ENCODE assay signal across 8 cellular contexts in the genomic region with DNA sequence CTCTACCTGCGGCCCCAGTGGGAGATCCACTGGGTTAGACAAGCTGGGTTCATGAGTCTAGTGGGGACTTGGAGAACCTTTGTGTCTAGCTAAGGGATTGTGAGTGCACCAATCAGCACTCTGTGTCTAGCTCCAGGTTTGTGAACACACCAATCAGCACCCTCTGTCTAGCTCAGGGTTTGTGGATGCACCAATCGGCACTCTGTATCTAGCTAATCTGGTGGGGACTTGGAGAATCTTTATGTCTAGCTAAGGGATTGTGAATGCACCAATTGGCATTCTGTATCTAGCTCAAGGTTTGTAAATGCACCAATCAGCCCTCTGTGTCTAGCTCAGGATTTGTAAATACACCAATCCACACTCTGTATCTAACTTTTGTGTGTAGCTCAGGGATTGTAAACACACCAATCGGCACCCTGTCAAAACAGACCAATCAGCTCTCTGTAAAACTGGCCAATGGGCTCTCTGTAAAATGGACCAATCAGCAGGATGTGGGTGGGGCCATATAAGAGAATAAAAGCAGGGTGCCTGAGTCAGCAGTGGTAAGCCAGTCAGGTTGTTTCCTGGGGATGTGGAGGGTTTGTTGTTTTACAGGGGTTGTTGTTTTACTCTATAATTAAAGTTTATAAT. TPM values are rescaled to one million over a fixed set of nuclear protein-coding genes. Genes with fewer than 3 reads are reported as not detected.
A peak's percentile ranks its signal among the peaks of the same experiment; 100 is the strongest.
DNase-seq lines count a peak whose midpoint lies in the region; TF ChIP-seq lines count a peak whose summit lies in the region.
"Not testable (repeated sequence)": the region's sequence is repeated elsewhere in the genome, so short reads cannot be mapped to it uniquely, and the experiment has no call there.

No MANE protein-coding gene starts in this region.

- H3K4me3 Mint-ChIP-seq in CD14-positive monocyte (peak overlapping the region; percentile 34 to 78), endodermal cell (peak overlapping the region; percentile 51)

- H2AK5ac ChIP-seq in neuronal stem cell (ENCODE audit: low read depth, low read length), result not testable (repeated sequence)

- H3K36me3 ChIP-seq in HUES48 (ENCODE audit: control insufficient read depth, insufficient read depth, low read length); endodermal cell (ENCODE audit: control insufficient read depth, insufficient read depth, low read length); iPS-20b (ENCODE audit: insufficient read depth, low read depth, low read length); neuronal stem cell (replicated peaks in 1 of 2; ENCODE audit: control insufficient read depth in 2 of 2, insufficient read depth in 2 of 2, low read length in 2 of 2); subcutaneous abdominal adipose tissue (ENCODE audit: control insufficient read depth in 5 of 5, insufficient read depth in 5 of 5, low read length in 5 of 5): not testable (repeated sequence)

- H3K23ac ChIP-seq in neuronal stem cell (ENCODE audit: low read depth, low read length, poor library complexity), result not testable (repeated sequence)

- not testable (repeated sequence) for H3K4me2 ChIP-seq in neuronal stem cell (ENCODE audit: insufficient read depth, low read length, poor library complexity, severe bottlenecking)

- not testable (repeated sequence) for H3K18ac ChIP-seq in neuronal stem cell (ENCODE audit: low read length)

- H3K79me1 ChIP-seq in neuronal stem cell (ENCODE audit: low read depth, low read length), result not testable (repeated sequence)

- H3K4me1 Mint-ChIP-seq in CD14-positive monocyte (peaks cover 22% of the 10 kb centered on the region), endodermal cell (peaks cover 13% of the 10 kb centered on the region)

- not testable (repeated sequence) for H3K27me3 ChIP-seq in HUES48 (ENCODE audit: control insufficient read depth, insufficient read depth, low read length); endodermal cell (ENCODE audit: control insufficient read depth, insufficient read depth, low read length, poor library complexity, severe bottlenecking); iPS-20b (ENCODE audit: insufficient read depth, low read length); neuronal stem cell (ENCODE audit: control insufficient read depth in 3 of 3, insufficient read depth in 3 of 3, low read depth in 1 of 3, low read length in 3 of 3); subcutaneous abdominal adipose tissue (ENCODE audit: control insufficient read depth in 5 of 5, insufficient read depth in 4 of 5, low read length in 5 of 5)

- H2BK12ac ChIP-seq in neuronal stem cell (ENCODE audit: low read length), result not testable (repeated sequence)

- not testable (repeated sequence) for H3K27ac Mint-ChIP-seq in CD14-positive monocyte, endodermal cell

- H2BK120ac ChIP-seq in neuronal stem cell (ENCODE audit: low read depth, low read length), result not testable (repeated sequence)

- not testable (repeated sequence) for H3K9ac ChIP-seq in HUES48 (ENCODE audit: low read depth, low read length); endodermal cell (ENCODE audit: extremely low read depth, low read length, poor library complexity, severe bottlenecking); iPS-20b (ENCODE audit: low read depth, low read length); neuronal stem cell (ENCODE audit: low read depth, low read length, poor library complexity); subcutaneous abdominal adipose tissue (ENCODE audit: low read length in 5 of 5)

- not testable (repeated sequence) for H3K4ac ChIP-seq in neuronal stem cell (ENCODE audit: low read length)

- not testable (repeated sequence) for H3K14ac ChIP-seq in neuronal stem cell (ENCODE audit: low read length)

- peak overlapping the region; percentile 79 for H2AFZ ChIP-seq in neuronal stem cell (ENCODE audit: low read length)

- H2BK15ac ChIP-seq in neuronal stem cell (ENCODE audit: low read length), result not testable (repeated sequence)

- H3K4me3 ChIP-seq in HUES48 (ENCODE audit: low read depth, low read length) (peak overlapping the region; percentile 58), astrocyte of the cerebellum (ENCODE audit: low read depth, low read length) (peak overlapping the region; percentile 44), iPS-20b (ENCODE audit: low read length) (peak overlapping the region; percentile 40; the same call in 1 of the 2 replicates), subcutaneous abdominal adipose tissue (ENCODE audit: low read depth in 1 of 5, low read length in 5 of 5) (peak overlapping the region in 4 of 5 donors; percentile 44 to 64 (median 48))
- not testable (repeated sequence) for H3K4me3 ChIP-seq in endodermal cell (ENCODE audit: low read length); neuronal stem cell (ENCODE audit: low read length in 2 of 2)

- not testable (repeated sequence) for H3K9me3 ChIP-seq in HUES48 (ENCODE audit: control insufficient read depth, insufficient read depth, low read length); iPS-20b (ENCODE audit: insufficient read depth, low read depth, low read length); neuronal stem cell (replicated peaks in 1 of 2; ENCODE audit: control insufficient read depth in 2 of 2, insufficient read depth in 1 of 2, low read depth in 1 of 2, low read length in 2 of 2); subcutaneous abdominal adipose tissue (ENCODE audit: control insufficient read depth in 5 of 5, low read length in 5 of 5)
- peaks cover 30% of the 10 kb centered on the region for H3K9me3 ChIP-seq in endodermal cell (ENCODE audit: control insufficient read depth, low read length)

- H3K9me3 Mint-ChIP-seq in CD14-positive monocyte, result peaks cover 5 to 16% (median 15%) of the 10 kb centered on the region in 7 donors
- peaks cover 21% of the 10 kb centered on the region for H3K9me3 Mint-ChIP-seq in endodermal cell

- TF ChIP-seq CTCF in CD14-positive monocyte (IDR thresholded peaks at IDR 0.05); astrocyte of the cerebellum (IDR thresholded peaks at IDR 0.05; ENCODE audit: low read depth, low read length, missing control alignments); endodermal cell (conservative IDR thresholded peaks at IDR 0.05): not testable (repeated sequence)

- not testable (repeated sequence) for H2BK5ac ChIP-seq in neuronal stem cell (ENCODE audit: low read length)

- not testable (repeated sequence) for H3K27ac ChIP-seq in HUES48 (ENCODE audit: low read depth, low read length); endodermal cell (ENCODE audit: low read depth, low read length); iPS-20b (ENCODE audit: low read length); neuronal stem cell (replicated peaks; ENCODE audit: low read length); subcutaneous abdominal adipose tissue (ENCODE audit: low read depth, low read length)

- H4K8ac ChIP-seq in neuronal stem cell (ENCODE audit: low read depth, low read length), result not testable (repeated sequence)

- not testable (repeated sequence) for H3K36me3 Mint-ChIP-seq in CD14-positive monocyte; endodermal cell (ENCODE audit: low read depth)

- 86 to 97% methylated on average over 3 of the region's 3 CpGs for WGBS in endodermal cell (ENCODE audit: insufficient coverage in 1 of 2, insufficient read length in 1 of 2), 2 experiments
- no CpG with 5 or more reads among the region's 3 CpGs for WGBS in neuronal stem cell (ENCODE audit: extremely low coverage in 2 of 2, insufficient read length in 2 of 2, insufficient replicate concordance in 1 of 2), 2 donors

- in situ Hi-C loops in astrocyte of the cerebellum (cut with HindIII; ENCODE audit: low sequenced_read_pairs), result not testable (repeated sequence)

- not testable (repeated sequence) for DNase-seq in CD14-positive monocyte (ENCODE audit: low spot score); astrocyte of the cerebellum (ENCODE audit: low read depth); endodermal cell; neuronal stem cell (ENCODE audit: low spot score)
- DNase-seq in activated CD4-positive, alpha-beta T cell treated with anti-CD3 and anti-CD28 coated beads for 48 hours, result peak; percentile 13

- not testable (repeated sequence) for H3K4me1 ChIP-seq in HUES48 (ENCODE audit: control insufficient read depth, insufficient read depth, low read length); endodermal cell (ENCODE audit: control insufficient read depth, insufficient read depth, low read length); iPS-20b (ENCODE audit: insufficient read depth, low read length); neuronal stem cell (ENCODE audit: control insufficient read depth in 2 of 2, insufficient read depth in 1 of 2, low read depth in 1 of 2, low read length in 2 of 2); subcutaneous abdominal adipose tissue (ENCODE audit: control insufficient read depth in 5 of 5, insufficient read depth in 5 of 5, low read length in 5 of 5)

- not testable (repeated sequence) for H4K91ac ChIP-seq in neuronal stem cell (ENCODE audit: low read depth, low read length, poor library complexity)

- intact Hi-C loops in CD14-positive monocyte (cut with micrococcal nuclease), result not testable (repeated sequence)

- peaks cover 22 to 29% (median 27%) of the 10 kb centered on the region in 3 donors for H3K27me3 Mint-ChIP-seq in CD14-positive monocyte (ENCODE audit: low read depth in 3 of 3)
- peaks cover 16% of the 10 kb centered on the region for H3K27me3 Mint-ChIP-seq in endodermal cell (ENCODE audit: insufficient read depth)

RNA-seq across cellular contexts. Expression of a gene that starts 46.3 kb away (rescaled TPM):
- 1 to 10 TPM; 5.2 to 7.8 TPM for polyA plus RNA-seq in CD14-positive monocyte
- total RNA-seq in endodermal cell, result 10 to 100 TPM; 33.8 to 38.6 TPM
- polyA plus RNA-seq in endodermal cell (2013, experiment 1 of 2), result 19.4 TPM
- polyA plus RNA-seq in endodermal cell (2013, experiment 2 of 2), result 30.3 TPM
- polyA plus RNA-seq in neuronal stem cell (2013, experiment 1 of 2), result 17.4 TPM
- 17.8 TPM for polyA plus RNA-seq in neuronal stem cell (2013, experiment 2 of 2)
